8 cellular contexts compared by ENCODE assay signal in the genomic region with DNA sequence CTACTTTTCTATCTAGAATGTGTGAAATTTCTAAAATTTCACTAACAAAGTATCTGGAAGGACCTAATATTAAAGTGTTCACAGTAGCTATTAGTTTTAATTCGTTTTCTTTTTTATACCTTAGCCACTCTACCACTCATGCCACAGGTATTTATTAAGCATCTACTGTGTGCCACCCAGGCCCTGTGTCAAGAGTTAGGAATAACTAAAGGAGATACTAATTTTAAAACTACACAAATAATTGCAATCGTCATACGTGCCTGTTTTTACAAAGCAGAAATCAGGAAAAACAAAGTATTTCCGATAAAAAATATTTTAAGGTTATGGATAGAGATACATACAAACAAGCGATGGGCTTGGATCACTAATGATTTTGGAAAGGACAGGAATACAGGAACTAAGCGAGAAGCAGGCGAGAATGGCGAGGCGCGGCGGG. TPM values are rescaled to one million over a fixed set of nuclear protein-coding genes. Genes with fewer than 3 reads are reported as not detected.
DNase-seq lines count a peak whose midpoint lies in the region; ATAC-seq lines count a peak whose summit lies in the region.

No MANE protein-coding gene starts in this region.

- DNase-seq in activated naive CD4-positive, alpha-beta T cell treated with anti-CD3 and anti-CD28 coated beads, Interleukin-2, amount 50 U/mL, for 72 hours (ENCODE audit: low spot score in 2 of 2) = no peak
- DNase-seq in stimulated activated naive B cell treated with anti-CD40 and anti-IgM and Interleukin-4, amounts not matched to agents 10 μg/mL and 1 μg/mL and 100 μg/mL, for 72 hours = no peak
- DNase-seq in G401 (ENCODE audit: low spot score) (no peak), foreskin melanocyte (no peak), H4 (ENCODE audit: low spot score) (no peak)

- H3K9ac ChIP-seq in HUES48 (ENCODE audit: low read depth, low read length) = 0 out of 2 replicates have a peak overlapping the region, but pooled peaks have one; percentile 42

- H3K27me3 Mint-ChIP-seq in stimulated activated naive B cell treated with anti-CD40 and anti-IgM and Interleukin-4, amounts not matched to agents 10 μg/mL and 1 μg/mL and 100 μg/mL, for 72 hours = no peaks in the 10 kb centered on the region

- no peaks in the 10 kb centered on the region for H3K9me3 ChIP-seq in HUES48 (ENCODE audit: control insufficient read depth, insufficient read depth, low read length)
- H3K9me3 ChIP-seq in iPS-18c (ENCODE audit: control insufficient read depth, insufficient read depth, low read length) = no peaks in the 10 kb centered on the region

- H3K27ac Mint-ChIP-seq in activated naive CD4-positive, alpha-beta T cell treated with anti-CD3 and anti-CD28 coated beads, Interleukin-2, amount 50 U/mL, for 72 hours = peak overlapping the region; percentile 60 to 86
- peak overlapping the region; percentile 76 for H3K27ac Mint-ChIP-seq in stimulated activated naive B cell treated with anti-CD40 and anti-IgM and Interleukin-4, amounts not matched to agents 10 μg/mL and 1 μg/mL and 100 μg/mL, for 72 hours

- peak overlapping the region; percentile 93 for H3K4me3 ChIP-seq in HUES48 (ENCODE audit: low read depth, low read length)
- H3K4me3 ChIP-seq in iPS-18c (ENCODE audit: insufficient read depth, low read depth, low read length) = peak overlapping the region; percentile 96

- peaks cover 8% of the 10 kb centered on the region for H3K4me1 ChIP-seq in HUES48 (ENCODE audit: control insufficient read depth, insufficient read depth, low read length)

- peaks cover 5 to 19% of the 10 kb centered on the region in 2 donors for H3K36me3 Mint-ChIP-seq in activated naive CD4-positive, alpha-beta T cell treated with anti-CD3 and anti-CD28 coated beads, Interleukin-2, amount 50 U/mL, for 72 hours
- peaks cover 13 to 22% of the 10 kb centered on the region in 2 donors for H3K36me3 Mint-ChIP-seq in stimulated activated naive B cell treated with anti-CD40 and anti-IgM and Interleukin-4, amounts not matched to agents 10 μg/mL and 1 μg/mL and 100 μg/mL, for 72 hours

- H3K4me3 Mint-ChIP-seq in stimulated activated naive B cell treated with anti-CD40 and anti-IgM and Interleukin-4, amounts not matched to agents 10 μg/mL and 1 μg/mL and 100 μg/mL, for 72 hours = peak overlapping the region; percentile 98 to 99

- no peaks in the 10 kb centered on the region for H3K27me3 ChIP-seq in HUES48 (ENCODE audit: control insufficient read depth, insufficient read depth, low read length)

- H3K9me3 Mint-ChIP-seq in activated naive CD4-positive, alpha-beta T cell treated with anti-CD3 and anti-CD28 coated beads, Interleukin-2, amount 50 U/mL, for 72 hours = no peaks in the 10 kb centered on the region
- H3K9me3 Mint-ChIP-seq in stimulated activated naive B cell treated with anti-CD40 and anti-IgM and Interleukin-4, amounts not matched to agents 10 μg/mL and 1 μg/mL and 100 μg/mL, for 72 hours = peaks cover 3 to 4% of the 10 kb centered on the region in 2 donors

- peaks cover 14 to 42% of the 10 kb centered on the region in 2 donors for H3K4me1 Mint-ChIP-seq in stimulated activated naive B cell treated with anti-CD40 and anti-IgM and Interleukin-4, amounts not matched to agents 10 μg/mL and 1 μg/mL and 100 μg/mL, for 72 hours

- no peaks in the 10 kb centered on the region for H3K36me3 ChIP-seq in HUES48 (ENCODE audit: control insufficient read depth, insufficient read depth, low read length)

- in situ Hi-C loops in G401 (cut with HindIII; ENCODE audit: low sequenced_read_pairs) = no loop called here

- ATAC-seq in activated naive CD4-positive, alpha-beta T cell treated with anti-CD3 and anti-CD28 coated beads, Interleukin-2, amount 50 U/mL, for 72 hours = no peak
- ATAC-seq in stimulated activated naive B cell treated with anti-CD40 and anti-IgM and Interleukin-4, amounts not matched to agents 10 μg/mL and 1 μg/mL and 100 μg/mL, for 72 hours (replicated peaks) = no peak
- ATAC-seq in HG03139 (IDR thresholded peaks at IDR 0.05; ENCODE audit: unreplicated experiment) = no peak

- peak overlapping the region; percentile 8 for H3K27ac ChIP-seq in HUES48 (ENCODE audit: low read depth, low read length)

RNA-seq across cellular contexts. Expression of a gene that starts 0.5 kb away (rescaled TPM):
- 10 to 100 TPM in 1 of 2 donors, 1 to 10 TPM in 1; 7.8 to 28.1 TPM for total RNA-seq in activated naive CD4-positive, alpha-beta T cell treated with anti-CD3 and anti-CD28 coated beads, Interleukin-2, amount 50 U/mL, for 72 hours
- 18.6 and 22.0 TPM in 2 replicates for total RNA-seq in G401 (2014; rRNA removed; shearing (Covaris generic))
- 9.2 and 11.1 TPM in 2 replicates for total RNA-seq in H4 (2014; rRNA removed; shearing (Covaris generic))

RNA-seq across cellular contexts. Expression of a gene that starts 43.3 kb away (rescaled TPM):
- under 1 TPM in 1 of 2 donors, not detected in 1; 0.11 TPM for total RNA-seq in activated naive CD4-positive, alpha-beta T cell treated with anti-CD3 and anti-CD28 coated beads, Interleukin-2, amount 50 U/mL, for 72 hours
- not detected in 2 replicates for total RNA-seq in G401 (2014; rRNA removed; shearing (Covaris generic))
- not detected in 2 replicates for total RNA-seq in H4 (2014; rRNA removed; shearing (Covaris generic))
